In the genomic region with DNA sequence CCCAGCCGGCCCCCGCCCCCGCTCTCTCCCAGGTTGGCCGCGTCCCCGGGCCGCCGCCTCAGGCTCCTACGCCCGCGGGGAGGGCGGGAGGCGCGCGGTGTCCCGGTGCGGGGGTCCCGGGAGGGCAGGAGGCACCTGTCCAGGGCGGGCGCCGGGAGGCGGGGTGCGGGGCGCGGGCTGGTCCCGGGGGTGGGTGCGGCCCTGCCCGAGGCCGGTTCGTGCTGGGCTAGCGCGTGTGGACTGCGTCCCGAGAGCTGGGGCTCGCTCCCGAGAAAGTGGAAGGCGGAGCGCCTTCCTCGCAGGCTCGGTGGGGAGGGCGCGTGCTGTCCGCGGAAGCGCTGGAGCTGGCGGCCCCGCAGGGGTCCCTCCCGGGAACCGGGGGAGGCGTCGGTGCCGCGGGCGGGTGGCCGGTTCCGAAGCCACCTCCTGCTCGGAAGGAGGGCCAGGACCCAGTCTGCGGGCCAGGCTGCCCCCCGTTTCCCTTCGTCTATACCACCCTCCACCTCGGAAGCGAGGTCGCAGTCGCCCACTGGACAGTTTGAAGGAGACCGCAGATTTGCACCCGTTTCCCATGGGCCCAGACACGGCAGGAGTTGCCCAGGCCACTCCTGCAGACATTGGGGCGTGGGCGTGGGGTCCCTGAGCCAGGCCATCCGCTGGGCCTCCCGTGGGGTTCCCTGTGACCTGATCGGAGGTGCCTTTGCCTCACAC, we compare ENCODE assay signal across 8 cellular contexts.
A peak's percentile ranks its signal among the peaks of the same experiment; 100 is the strongest.
DNase-seq lines count a peak whose midpoint lies in the region; ATAC-seq and TF ChIP-seq lines count a peak whose summit lies in the region.

No MANE protein-coding gene starts in this region.

- peaks cover 4% of the 10 kb centered on the region for H3K27me3 ChIP-seq in neutrophil

- no peak for TF ChIP-seq CTCF in fibroblast of mammary gland (conservative IDR thresholded peaks at IDR 0.05; ENCODE audit: control insufficient read depth, insufficient read depth, low read depth, low read length)
- TF ChIP-seq CTCF in neutrophil (IDR thresholded peaks at IDR 0.05): no peak

- peak; percentile 3 for ATAC-seq in HG02678 (IDR thresholded peaks at IDR 0.05; ENCODE audit: unreplicated experiment)
- ATAC-seq in HG02973 (IDR thresholded peaks at IDR 0.05; ENCODE audit: unreplicated experiment): no peak

- H3K4me3 ChIP-seq in fibroblast of mammary gland (ENCODE audit: control insufficient read depth, low read depth, low read length) (peak overlapping the region; percentile 67), neutrophil (ENCODE audit: low read depth in 1 of 2, low read length in 1 of 2) (peak overlapping the region; percentile 66 to 73)

- no peaks in the 10 kb centered on the region for H3K9me3 ChIP-seq in neutrophil

- H3K36me3 Mint-ChIP-seq in T-helper 2 cell treated with Interferon-gamma antibody and Interleukin-4, amounts not matched to agents 5 μg/mL and 100 μg/mL, for 36 hours (ENCODE audit: low read depth): peaks cover 9% of the 10 kb centered on the region

- peaks cover 21% of the 10 kb centered on the region for H3K4me1 Mint-ChIP-seq in T-helper 2 cell treated with Interferon-gamma antibody and Interleukin-4, amounts not matched to agents 5 μg/mL and 100 μg/mL, for 36 hours (ENCODE audit: low read depth)

- no peaks in the 10 kb centered on the region for H3K36me3 ChIP-seq in neutrophil

- H3K4me3 Mint-ChIP-seq in T-helper 2 cell treated with Interferon-gamma antibody and Interleukin-4, amounts not matched to agents 5 μg/mL and 100 μg/mL, for 36 hours: peak overlapping the region; percentile 71

- no peaks in the 10 kb centered on the region for H3K9me3 Mint-ChIP-seq in T-helper 2 cell treated with Interferon-gamma antibody and Interleukin-4, amounts not matched to agents 5 μg/mL and 100 μg/mL, for 36 hours

- H3K27ac Mint-ChIP-seq in T-helper 2 cell treated with Interferon-gamma antibody and Interleukin-4, amounts not matched to agents 5 μg/mL and 100 μg/mL, for 36 hours: peak overlapping the region; percentile 63

- peaks cover 2% of the 10 kb centered on the region for H3K27me3 Mint-ChIP-seq in T-helper 2 cell treated with Interferon-gamma antibody and Interleukin-4, amounts not matched to agents 5 μg/mL and 100 μg/mL, for 36 hours (ENCODE audit: low read depth)

- H3K27ac ChIP-seq in neutrophil: peak overlapping the region; percentile 76

- peak; percentile 48 for DNase-seq in NCI-H748 (lab: John Stamatoyannopoulos, UW; ENCODE audit: unreplicated experiment)
- DNase-seq in NCI-H748 treated with DMSO at 0.1 percent for 48 hours (lab: John Stamatoyannopoulos, UW): no peak
- DNase-seq in T-helper 2 cell treated with Interferon-gamma antibody and Interleukin-4, amounts not matched to agents 5 μg/mL and 100 μg/mL, for 36 hours (ENCODE audit: low spot score): no peak
- no peak for DNase-seq in fibroblast of mammary gland (ENCODE audit: low read depth)
- DNase-seq in DMS79 (lab: John Stamatoyannopoulos, UW): no peak

- peaks cover 13 to 18% of the 10 kb centered on the region in 2 experiments for H3K4me1 ChIP-seq in neutrophil (ENCODE audit: control insufficient read depth in 1 of 2, insufficient read depth in 1 of 2, low read depth in 1 of 2, low read length in 1 of 2)
